In the genomic region with DNA sequence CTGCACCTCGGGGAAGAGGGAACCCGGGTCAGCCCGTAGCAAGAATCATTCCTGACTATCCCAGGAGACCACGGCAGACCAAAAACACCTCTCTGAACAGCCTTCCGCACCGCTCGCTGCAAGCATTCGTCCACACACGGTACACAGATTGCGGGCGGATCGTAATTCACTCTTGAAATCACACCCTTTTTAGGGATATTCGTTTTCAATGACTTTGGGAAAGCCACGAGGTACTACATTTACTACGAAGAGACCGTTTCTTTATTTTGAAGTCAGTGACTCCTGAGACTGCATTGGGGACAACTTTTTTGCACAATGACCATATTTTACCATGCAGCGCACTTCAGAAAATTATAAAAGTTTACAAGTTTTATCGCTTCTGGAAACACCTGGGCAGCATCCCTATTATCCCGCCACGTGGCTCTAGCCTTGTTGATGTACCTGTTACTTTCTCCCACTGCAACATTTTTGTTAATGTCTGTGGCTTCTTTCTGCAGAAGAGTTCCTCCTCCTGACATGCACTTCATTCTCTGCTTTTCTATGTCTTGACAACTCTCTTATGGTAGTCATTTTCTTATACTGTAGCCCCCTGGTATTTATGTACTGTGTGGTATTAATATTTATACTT, we compare ENCODE assay signal across 8 cellular contexts. TPM values are rescaled to one million over a fixed set of nuclear protein-coding genes. Genes with fewer than 3 reads are reported as not detected.
DNase-seq lines count a peak whose midpoint lies in the region; ATAC-seq and TF ChIP-seq lines count a peak whose summit lies in the region.

No MANE protein-coding gene starts in this region.

- H3K9me3 Mint-ChIP-seq in HFFc6, result no peaks in the 10 kb centered on the region
- no peaks in the 10 kb centered on the region for H3K9me3 Mint-ChIP-seq in activated naive CD8-positive, alpha-beta T cell treated with anti-CD3 and anti-CD28 coated beads for 36 hours
- no peaks in the 10 kb centered on the region for H3K9me3 Mint-ChIP-seq in stimulated activated naive B cell treated with anti-CD40 and anti-IgM and Interleukin-4, amounts not matched to agents 10 μg/mL and 1 μg/mL and 100 μg/mL, for 72 hours

- H3K9me3 ChIP-seq in iPS-18c (ENCODE audit: control insufficient read depth, insufficient read depth, low read length), result no peaks in the 10 kb centered on the region

- ATAC-seq in stimulated activated naive B cell treated with anti-CD40 and anti-IgM and Interleukin-4, amounts not matched to agents 10 μg/mL and 1 μg/mL and 100 μg/mL, for 72 hours (replicated peaks), result no peak
- ATAC-seq in GM19023 (IDR thresholded peaks at IDR 0.05; ENCODE audit: unreplicated experiment) (no peak), HG03097 (IDR thresholded peaks at IDR 0.05; ENCODE audit: low FRiP score, unreplicated experiment) (no peak)

- H3K27me3 Mint-ChIP-seq in HFFc6 (ENCODE audit: insufficient read depth), result no peaks in the 10 kb centered on the region
- peaks cover 10% of the 10 kb centered on the region for H3K27me3 Mint-ChIP-seq in activated naive CD8-positive, alpha-beta T cell treated with anti-CD3 and anti-CD28 coated beads for 36 hours
- peaks cover 0 to 4% of the 10 kb centered on the region in 2 donors for H3K27me3 Mint-ChIP-seq in stimulated activated naive B cell treated with anti-CD40 and anti-IgM and Interleukin-4, amounts not matched to agents 10 μg/mL and 1 μg/mL and 100 μg/mL, for 72 hours

- peak overlapping the region; percentile 75 for H3K4me3 ChIP-seq in iPS-18c (ENCODE audit: insufficient read depth, low read depth, low read length)

- H3K4me3 Mint-ChIP-seq in HFFc6, result peak overlapping the region; percentile 95
- H3K4me3 Mint-ChIP-seq in activated naive CD8-positive, alpha-beta T cell treated with anti-CD3 and anti-CD28 coated beads for 36 hours, result peak overlapping the region; percentile 87
- peak overlapping the region; percentile 87 to 99 for H3K4me3 Mint-ChIP-seq in stimulated activated naive B cell treated with anti-CD40 and anti-IgM and Interleukin-4, amounts not matched to agents 10 μg/mL and 1 μg/mL and 100 μg/mL, for 72 hours

- H3K36me3 Mint-ChIP-seq in HFFc6 (ENCODE audit: low read depth), result no peaks in the 10 kb centered on the region
- H3K36me3 Mint-ChIP-seq in activated naive CD8-positive, alpha-beta T cell treated with anti-CD3 and anti-CD28 coated beads for 36 hours, result peaks cover 4% of the 10 kb centered on the region
- peaks cover 0 to 4% of the 10 kb centered on the region in 2 donors for H3K36me3 Mint-ChIP-seq in stimulated activated naive B cell treated with anti-CD40 and anti-IgM and Interleukin-4, amounts not matched to agents 10 μg/mL and 1 μg/mL and 100 μg/mL, for 72 hours

- DNase-seq in COR-L47 (lab: John Stamatoyannopoulos, UW), result peak; percentile 12
- peak; percentile 4 for DNase-seq in HFFc6
- no peak for DNase-seq in activated naive CD8-positive, alpha-beta T cell treated with anti-CD3 and anti-CD28 coated beads for 36 hours
- DNase-seq in stimulated activated naive B cell treated with anti-CD40 and anti-IgM and Interleukin-4, amounts not matched to agents 10 μg/mL and 1 μg/mL and 100 μg/mL, for 72 hours, result no peak
- no peak for DNase-seq in medulla oblongata (ENCODE audit: extremely low spot score)

- H3K27ac Mint-ChIP-seq in HFFc6, result peak overlapping the region; percentile 91
- H3K27ac Mint-ChIP-seq in activated naive CD8-positive, alpha-beta T cell treated with anti-CD3 and anti-CD28 coated beads for 36 hours, result peak overlapping the region; percentile 90
- peak overlapping the region; percentile 94 for H3K27ac Mint-ChIP-seq in stimulated activated naive B cell treated with anti-CD40 and anti-IgM and Interleukin-4, amounts not matched to agents 10 μg/mL and 1 μg/mL and 100 μg/mL, for 72 hours

- TF ChIP-seq CTCF in HFFc6 (IDR thresholded peaks at IDR 0.05), result no peak

- H3K4me1 Mint-ChIP-seq in HFFc6 (ENCODE audit: low read depth), result peaks cover 32% of the 10 kb centered on the region
- peaks cover 36% of the 10 kb centered on the region for H3K4me1 Mint-ChIP-seq in activated naive CD8-positive, alpha-beta T cell treated with anti-CD3 and anti-CD28 coated beads for 36 hours
- H3K4me1 Mint-ChIP-seq in stimulated activated naive B cell treated with anti-CD40 and anti-IgM and Interleukin-4, amounts not matched to agents 10 μg/mL and 1 μg/mL and 100 μg/mL, for 72 hours, result peaks cover 13 to 27% of the 10 kb centered on the region in 2 donors

RNA-seq across cellular contexts. Expression of a gene that starts 1.2 kb away (rescaled TPM):
- total RNA-seq in HFFc6 (2021; fragmentation: NEBNext Ultra II Directional; extraction: Animal tissue kit (Norgen Biotek cat#: 25700)), result 10 to 100 TPM; 66.8 to 85.4 (median 75.1) TPM
- 10 to 100 TPM; 19.1 to 21.5 TPM for total RNA-seq in activated naive CD8-positive, alpha-beta T cell treated with anti-CD3 and anti-CD28 coated beads for 36 hours

Comparison
In these comparisons a context has a peak if more than half of its experiments do, and no peak if none do; other contexts are left out.
1. DNase-seq: peak in COR-L47 (single experiment) and HFFc6 (single experiment); none in activated naive CD8-positive, alpha-beta T cell treated with anti-CD3 and anti-CD28 coated beads for 36 hours (single experiment), stimulated activated naive B cell treated with anti-CD40 and anti-IgM and Interleukin-4, amounts not matched to agents 10 μg/mL and 1 μg/mL and 100 μg/mL, for 72 hours (single experiment) and medulla oblongata (single experiment).
2. Peak in every context shown above with its lines, with median percentiles within 50 percentile points of each other: H3K27ac Mint-ChIP-seq and H3K4me3 Mint-ChIP-seq.